15 cellular contexts compared by ENCODE assay signal in genomic region chr5:98108497-98108896, GRCh38.
DNase-seq lines count a peak whose midpoint lies in the region; ATAC-seq, FAIRE-seq and TF ChIP-seq lines count a peak whose summit lies in the region.
"Had no signal": no experiment of that assay in that cellular context is flagged by ENCODE, and none has a peak within 500 bp of the region (broad histone marks: within the 10 kb centered on the region; RNA-seq: fewer than 3 reads in every experiment).

No MANE protein-coding gene starts in this region.

- no peaks in the 10 kb centered on the region for H3K36me3 Mint-ChIP-seq in astrocyte (ENCODE audit: low read depth, unreplicated experiment)
- H3K36me3 Mint-ChIP-seq: activated naive CD4-positive, alpha-beta T cell treated with anti-CD3 and anti-CD28 coated beads, Interleukin-2, amount 50 U/mL, for 24 hours had no signal

- CTCF ChIA-PET in IMR-90 (lab: Yijun Ruan, JAX), result interaction anchor here (1.1 kb wide), 1 partner anchor 10 kb away, joined by 3 read pairs; no protein-coding TSS in a partner anchor

- H4K5ac ChIP-seq in IMR-90 (ENCODE audit: low read depth, low read length), result peak overlapping the region; percentile 90; the same call in 1 of the 2 replicates

- H3K36me3 ChIP-seq in IMR-90 (ENCODE audit: control insufficient read depth, insufficient read depth, low read length) (no peaks in the 10 kb centered on the region), astrocyte (ENCODE audit: insufficient read depth, low read length) (no peaks in the 10 kb centered on the region), uterus (no peaks in the 10 kb centered on the region)

- H3K4me1 Mint-ChIP-seq in astrocyte (ENCODE audit: low read depth, unreplicated experiment), result peaks cover 35% of the 10 kb centered on the region
- H3K4me1 Mint-ChIP-seq: activated naive CD4-positive, alpha-beta T cell treated with anti-CD3 and anti-CD28 coated beads, Interleukin-2, amount 50 U/mL, for 24 hours had no signal

- peaks cover 0 to 7% of the 10 kb centered on the region in 2 experiments; a peak in 2 of 4 replicates for H3K79me1 ChIP-seq in IMR-90 (ENCODE audit: low read depth in 1 of 2, low read length in 2 of 2)

- no peak overlapping the region for H3K4me3 Mint-ChIP-seq in astrocyte (ENCODE audit: unreplicated experiment)
- H3K4me3 Mint-ChIP-seq: activated naive CD4-positive, alpha-beta T cell treated with anti-CD3 and anti-CD28 coated beads, Interleukin-2, amount 50 U/mL, for 24 hours; dendritic cell treated with granulocyte-macrophage colony-stimulating factor and Interleukin-4, amounts not matched to agents 40 ng/mL and 50 ng/mL, for 4 days had no signal

- H3K9me3 ChIP-seq in IMR-90 (ENCODE audit: control insufficient read depth, insufficient read depth, low read length) (peaks cover 2% of the 10 kb centered on the region; the same call in 1 of the 2 replicates), astrocyte (ENCODE audit: insufficient read depth, low read depth, low read length) (no peaks in the 10 kb centered on the region), uterus (no peaks in the 10 kb centered on the region)

- TF ChIP-seq POLR2A in IMR-90 (IDR thresholded peaks at IDR 0.05; ENCODE audit: low read depth, low read length) (peak; percentile 73; the same call in 1 of the 2 replicates), uterus (IDR thresholded peaks at IDR 0.05) (no peak)

- H3K27ac Mint-ChIP-seq in astrocyte (ENCODE audit: unreplicated experiment), result peak overlapping the region; percentile 53
- H3K27ac Mint-ChIP-seq: activated naive CD4-positive, alpha-beta T cell treated with anti-CD3 and anti-CD28 coated beads, Interleukin-2, amount 50 U/mL, for 24 hours; dendritic cell treated with granulocyte-macrophage colony-stimulating factor and Interleukin-4, amounts not matched to agents 40 ng/mL and 50 ng/mL, for 4 days had no signal

- no peaks in the 10 kb centered on the region for H3K27me3 Mint-ChIP-seq in astrocyte (ENCODE audit: low read depth, unreplicated experiment)
- H3K27me3 Mint-ChIP-seq: activated naive CD4-positive, alpha-beta T cell treated with anti-CD3 and anti-CD28 coated beads, Interleukin-2, amount 50 U/mL, for 24 hours; dendritic cell treated with granulocyte-macrophage colony-stimulating factor and Interleukin-4, amounts not matched to agents 40 ng/mL and 50 ng/mL, for 4 days had no signal

- in situ Hi-C loops in IMR-90 (cut with MboI; ENCODE audit: low sequenced_read_pairs), result no loop called here

- peaks cover 7% of the 10 kb centered on the region; the same call in 1 of the 2 replicates for H3K9me1 ChIP-seq in IMR-90 (ENCODE audit: insufficient read depth, low read length)

- H3K9me3 Mint-ChIP-seq in astrocyte (ENCODE audit: unreplicated experiment), result no peaks in the 10 kb centered on the region
- H3K9me3 Mint-ChIP-seq: activated naive CD4-positive, alpha-beta T cell treated with anti-CD3 and anti-CD28 coated beads, Interleukin-2, amount 50 U/mL, for 24 hours had no signal

- peak; percentile 40 for TF ChIP-seq RAD21 in IMR-90 (IDR thresholded peaks at IDR 0.05; ENCODE audit: low read length)

- H3K4me2 ChIP-seq in IMR-90 (ENCODE audit: low read depth, low read length), result no peak overlapping the region; the same call in 1 of the 2 replicates
- peak overlapping the region; percentile 80 for H3K4me2 ChIP-seq in astrocyte (ENCODE audit: low read length)

- peak overlapping the region; percentile 98 for H2BK120ac ChIP-seq in IMR-90 (ENCODE audit: low read depth, low read length)

- peak; percentile 86 for FAIRE-seq in astrocyte (lab: Jason Lieb, UNC)
- FAIRE-seq: urothelium cell line had no signal

- H3K79me2 ChIP-seq in astrocyte (ENCODE audit: insufficient read depth, low read length), result no peaks in the 10 kb centered on the region

- peak overlapping the region; percentile 86; the same call in 1 of the 2 replicates for H2AK5ac ChIP-seq in IMR-90 (ENCODE audit: low read depth, low read length)

- H3K4ac ChIP-seq in IMR-90 (ENCODE audit: low read depth, low read length), result peak overlapping the region; percentile 95

- H4K20me1 ChIP-seq in IMR-90 (ENCODE audit: insufficient read depth, low read length), result no peaks in the 10 kb centered on the region
- H4K20me1 ChIP-seq in astrocyte (ENCODE audit: insufficient read depth, low read length), result no peaks in the 10 kb centered on the region

- WGBS in IMR-90 (ENCODE audit: extremely low coverage in 2 of 2, insufficient read length in 1 of 2), 2 experiments, result no CpG with 5 or more reads among the region's 1 CpG

- H4K8ac ChIP-seq in IMR-90 (ENCODE audit: low read depth in 2 of 2, low read length in 2 of 2), result peak overlapping the region; percentile 67 to 90

- intact Hi-C loops in IMR-90 (cut with micrococcal nuclease) (loop anchor here (2.0 to 10.0 kb wide), 2 partner anchors 240 to 874 kb away; no protein-coding TSS in a partner anchor), uterus (cut with DNase I; ENCODE audit: low total_unique reads) (no loop called here)

- no peak overlapping the region for H2AFZ ChIP-seq in IMR-90 (replicated peaks; ENCODE audit: low read length, poor library complexity)
- no peak overlapping the region for H2AFZ ChIP-seq in astrocyte (ENCODE audit: low read depth, low read length)

- H3K9ac ChIP-seq in IMR-90 (ENCODE audit: low read depth, low read length), result peak overlapping the region; percentile 72; the same call in 1 of the 2 replicates
- H3K9ac ChIP-seq in astrocyte (ENCODE audit: low read length), result peak overlapping the region; percentile 91

- H2BK20ac ChIP-seq in IMR-90 (ENCODE audit: low read depth, low read length), result peak overlapping the region; percentile 97

- H3K23ac ChIP-seq in IMR-90 (ENCODE audit: low read depth, low read length), result peak overlapping the region; percentile 89

- H4K91ac ChIP-seq in IMR-90 (ENCODE audit: insufficient read depth, low read depth, low read length), result peak overlapping the region; percentile 92

- H3K27ac ChIP-seq in IMR-90 (ENCODE audit: insufficient read depth, low read length) (peak overlapping the region; percentile 75), astrocyte (ENCODE audit: low read depth, low read length) (peak overlapping the region; percentile 99), uterus (no peak overlapping the region)

- H3K27me3 ChIP-seq in IMR-90 (ENCODE audit: control insufficient read depth, insufficient read depth, low read length) (no peaks in the 10 kb centered on the region), astrocyte (ENCODE audit: insufficient read depth, low read length) (no peaks in the 10 kb centered on the region), uterus (no peaks in the 10 kb centered on the region)

- dilution Hi-C loops in IMR-90 (cut with HindIII; ENCODE audit: low sequenced_read_pairs, unreplicated experiment), result no loop called here

- peak overlapping the region; percentile 94 for H3K14ac ChIP-seq in IMR-90 (replicated peaks; ENCODE audit: low read depth, low read length)

- ATAC-seq in IMR-90 (ENCODE audit: low read depth) (peak; percentile 52), HG03439 (IDR thresholded peaks at IDR 0.05; ENCODE audit: unreplicated experiment) (no peak)

- H3K4me1 ChIP-seq in IMR-90 (ENCODE audit: control insufficient read depth, insufficient read depth, low read length) (peaks cover 10% of the 10 kb centered on the region), astrocyte (ENCODE audit: insufficient read depth, low read length) (peaks cover 36% of the 10 kb centered on the region), uterus (no peaks in the 10 kb centered on the region)

- DNase-seq in AG09309 (ENCODE audit: low read depth) (peak; percentile 79), IMR-90 (peak; percentile 99), astrocyte (ENCODE audit: low read depth) (peak; percentile 93), glomerular visceral epithelial cell (ENCODE audit: extremely low spot score) (peak; percentile 34), uterus (no peak), occipital lobe (lab: John Stamatoyannopoulos, UW) (no peak), NCI-H1105 treated with DMSO at 0.1 percent for 48 hours (lab: John Stamatoyannopoulos, UW) (no peak)
- DNase-seq: C1 segment of cervical spinal cord; hippocampal formation; RPMI8226; stimulated activated CD4-positive, alpha-beta T cell treated with anti-CD3 and anti-CD28 coated beads, Interleukin-1b, Interleukin-23, amount 100 ng/mL, for 48 hours had no signal

- POLR2A ChIA-PET in IMR-90 (lab: Charles Lee; ENCODE audit: unreplicated experiment), result no interaction called here

- H2BK5ac ChIP-seq in IMR-90 (ENCODE audit: low read depth, low read length, poor library complexity, severe bottlenecking), result peak overlapping the region; percentile 100

- H3K4me3 ChIP-seq in AG09309 (ENCODE audit: control insufficient read depth, low read depth, low read length) (no peak overlapping the region), IMR-90 (ENCODE audit: insufficient read depth, low read depth, low read length) (no peak overlapping the region), astrocyte (ENCODE audit: insufficient read depth, low read depth, low read length) (no peak overlapping the region), uterus (no peak overlapping the region)

- TF ChIP-seq CTCF in AG09309 (IDR thresholded peaks at IDR 0.05; ENCODE audit: control insufficient read depth, insufficient read depth, low read depth, low read length, missing control alignments) (no peak), IMR-90 (conservative IDR thresholded peaks at IDR 0.05; ENCODE audit: low read depth, low read length) (no peak), astrocyte (IDR thresholded peaks at IDR 0.05; ENCODE audit: insufficient read depth, low read depth, low read length) (no peak), uterus (IDR thresholded peaks at IDR 0.05) (no peak)

- H2AK9ac ChIP-seq in IMR-90 (replicated peaks; ENCODE audit: low read depth, low read length, poor library complexity), result no peak overlapping the region

- peak overlapping the region; percentile 92; the same call in 1 of the 2 replicates for H3K18ac ChIP-seq in IMR-90 (ENCODE audit: low read depth, low read length)

- no TSS peak for BruUV-seq in IMR-90 (replicated peaks; lab: Mats Ljungman, UMichigan)

- H2BK15ac ChIP-seq in IMR-90 (ENCODE audit: low read depth, low read length), result peak overlapping the region; percentile 84; the same call in 2 of the 3 replicates

- peak overlapping the region; percentile 95 for H3K56ac ChIP-seq in IMR-90 (ENCODE audit: extremely low read depth, insufficient read depth, low read length)

TF ChIP-seq in IMR-90, 13 proteins besides CTCF, POLR2A, EP300 and RAD21:
- TF ChIP-seq RCOR1 (IDR thresholded peaks at IDR 0.05; ENCODE audit: insufficient replicate concordance, low read length) (peak; percentile 36), CEBPB (IDR thresholded peaks at IDR 0.05; ENCODE audit: low read depth, low read length) (0 out of 2 replicates have a peak, but pooled peaks have one; percentile 27), CHD1 (IDR thresholded peaks at IDR 0.05; ENCODE audit: low read depth, low read length) (no peak), NFE2L2 (IDR thresholded peaks at IDR 0.05; ENCODE audit: low read depth, low read length) (peak; percentile 8; the same call in 1 of the 2 replicates), SMC3 (IDR thresholded peaks at IDR 0.05; ENCODE audit: low read depth, low read length) (peak; percentile 20; the same call in 1 of the 2 replicates), FOS (IDR thresholded peaks at IDR 0.05; ENCODE audit: low read depth, low read length) (peak; percentile 70), MXI1 (IDR thresholded peaks at IDR 0.05; ENCODE audit: borderline replicate concordance, low read depth, low read length) (no peak)

Comparison
In these comparisons a context has a peak if more than half of its experiments do, and no peak if none do; other contexts are left out.
1. DNase-seq: peak in AG09309 (single experiment), IMR-90 (single experiment), astrocyte (single experiment) and glomerular visceral epithelial cell (single experiment); none in uterus (0 of 2), occipital lobe (single experiment) and NCI-H1105 treated with DMSO at 0.1 percent for 48 hours (single experiment).
2. H3K27ac ChIP-seq: peak in IMR-90 (single experiment) and astrocyte (single experiment); none in uterus (0 of 2).